2 cellular contexts compared by ENCODE assay signal in the genomic region with DNA sequence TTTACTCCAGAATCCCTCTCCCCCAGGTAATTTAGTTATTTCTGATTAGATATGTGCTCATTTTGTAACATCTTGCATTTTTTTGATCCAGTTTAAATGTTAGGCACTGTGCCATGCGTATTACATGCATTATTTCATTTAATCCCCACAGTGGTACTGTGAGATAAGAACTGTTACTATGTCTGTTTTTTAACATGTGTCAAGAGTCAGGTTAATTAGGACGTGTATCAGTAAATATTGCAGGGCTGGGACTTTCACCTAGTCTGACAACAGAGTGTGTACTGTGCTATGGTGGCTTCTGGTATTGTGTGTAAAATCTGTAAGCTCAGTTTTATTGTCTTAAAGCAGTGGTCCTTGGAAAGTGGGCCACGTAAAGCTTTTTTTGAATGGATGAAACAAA.
A peak's percentile ranks its signal among the peaks of the same experiment; 100 is the strongest.
TF ChIP-seq lines count a peak whose summit lies in the region.

No MANE protein-coding gene starts in this region.

TF ChIP-seq in IMR-90, 13 proteins besides CTCF, POLR2A, EP300 and RAD21:
- TF ChIP-seq SMC3 (IDR thresholded peaks at IDR 0.05; ENCODE audit: low read depth, low read length) (no peak), MAFK (IDR thresholded peaks at IDR 0.05; ENCODE audit: low read depth, low read length) (no peak), RFX5 (IDR thresholded peaks at IDR 0.05; ENCODE audit: low read depth, low read length) (no peak), BHLHE40 (IDR thresholded peaks at IDR 0.05; ENCODE audit: low read depth, low read length) (no peak), CEBPB (IDR thresholded peaks at IDR 0.05; ENCODE audit: low read depth, low read length) (no peak), FOS (IDR thresholded peaks at IDR 0.05; ENCODE audit: low read depth, low read length) (no peak), MXI1 (IDR thresholded peaks at IDR 0.05; ENCODE audit: borderline replicate concordance, low read depth, low read length) (no peak), MAZ (IDR thresholded peaks at IDR 0.05; ENCODE audit: borderline replicate concordance, low read depth, low read length) (no peak), USF2 (IDR thresholded peaks at IDR 0.05; ENCODE audit: low read depth, low read length) (no peak)
- TF ChIP-seq, protein P1, sequence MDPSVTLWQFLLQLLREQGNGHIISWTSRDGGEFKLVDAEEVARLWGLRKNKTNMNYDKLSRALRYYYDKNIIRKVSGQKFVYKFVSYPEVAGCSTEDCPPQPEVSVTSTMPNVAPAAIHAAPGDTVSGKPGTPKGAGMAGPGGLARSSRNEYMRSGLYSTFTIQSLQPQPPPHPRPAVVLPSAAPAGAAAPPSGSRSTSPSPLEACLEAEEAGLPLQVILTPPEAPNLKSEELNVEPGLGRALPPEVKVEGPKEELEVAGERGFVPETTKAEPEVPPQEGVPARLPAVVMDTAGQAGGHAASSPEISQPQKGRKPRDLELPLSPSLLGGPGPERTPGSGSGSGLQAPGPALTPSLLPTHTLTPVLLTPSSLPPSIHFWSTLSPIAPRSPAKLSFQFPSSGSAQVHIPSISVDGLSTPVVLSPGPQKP (IDR thresholded peaks at IDR 0.05; ENCODE audit: borderline replicate concordance, low read depth, low read length), result no peak

TF ChIP-seq in K562, 482 proteins besides CTCF, POLR2A, EP300 and RAD21:
- TF ChIP-seq CBFB (CRISPR knock-in tag; IDR thresholded peaks at IDR 0.05) (no peak), CBFA2T3 (IDR thresholded peaks at IDR 0.05) (peak; percentile 11; the same call in 1 of the 2 replicates), NFIC (IDR thresholded peaks at IDR 0.05) (peak; percentile 21; the same call in 1 of the 2 replicates)
